ENCODE assay signal across 23 cellular contexts in genomic region chr12:1418144-1418543, GRCh38.
"Had no signal": no experiment of that assay in that cellular context is flagged by ENCODE, and none has a peak within 500 bp of the region (broad histone marks: within the 10 kb centered on the region; RNA-seq: fewer than 3 reads in every experiment).

No MANE protein-coding gene starts in this region.

- DNase-seq: activated CD4-positive, alpha-beta T cell treated with anti-CD3 and anti-CD28 coated beads for 36 hours; activated CD8-positive, alpha-beta memory T cell treated with anti-CD3 and anti-CD28 coated beads, Interleukin-2, amount 50 U/mL, for 48 hours; activated CD8-positive, alpha-beta T cell treated with anti-CD3 and anti-CD28 coated beads for 36 hours; activated T-cell treated with anti-CD3 and anti-CD28 coated beads, Interleukin-2, amount 50 U/mL, for 1 hour; aorta; caudate nucleus; Karpas-422; MV-4-11; NCI-H1092 treated with DMSO at 0.1 percent for 48 hours; NCI-H1417 treated with DMSO at 0.1 percent for 48 hours; NCI-H1694; NCI-H2029 treated with DMSO at 0.1 percent for 48 hours; NCI-H510A treated with DMSO at 0.1 percent for 48 hours; NCI-H69; Peyer's patch; Right ventricle myocardium superior; SJCRH30; SK-N-SH; T-helper 1 cell had no signal

- H3K27me3 Mint-ChIP-seq: activated CD4-positive, alpha-beta T cell treated with anti-CD3 and anti-CD28 coated beads for 36 hours; activated CD8-positive, alpha-beta T cell treated with anti-CD3 and anti-CD28 coated beads for 36 hours; activated naive CD4-positive, alpha-beta T cell treated with anti-CD3 and anti-CD28 coated beads, Interleukin-2, amount 50 U/mL, for 24 hours had no signal

- H3K36me3 ChIP-seq: Peyer's patch had no signal

- H3K4me3 ChIP-seq: breast epithelium, Peyer's patch, SJCRH30 had no signal

- H3K27me3 ChIP-seq: breast epithelium, Peyer's patch, SJCRH30 had no signal

- H3K27ac ChIP-seq: breast epithelium, Peyer's patch, RWPE1, SJCRH30, VCaP had no signal

- H3K4me3 Mint-ChIP-seq: activated CD4-positive, alpha-beta T cell treated with anti-CD3 and anti-CD28 coated beads for 36 hours; activated CD8-positive, alpha-beta T cell treated with anti-CD3 and anti-CD28 coated beads for 36 hours; activated naive CD4-positive, alpha-beta T cell treated with anti-CD3 and anti-CD28 coated beads, Interleukin-2, amount 50 U/mL, for 24 hours had no signal

- ATAC-seq: activated CD4-positive, alpha-beta T cell treated with anti-CD3 and anti-CD28 coated beads for 36 hours; activated CD8-positive, alpha-beta T cell treated with anti-CD3 and anti-CD28 coated beads for 36 hours had no signal

- H3K27ac Mint-ChIP-seq: activated CD4-positive, alpha-beta T cell treated with anti-CD3 and anti-CD28 coated beads for 36 hours; activated CD8-positive, alpha-beta T cell treated with anti-CD3 and anti-CD28 coated beads for 36 hours; activated naive CD4-positive, alpha-beta T cell treated with anti-CD3 and anti-CD28 coated beads, Interleukin-2, amount 50 U/mL, for 24 hours had no signal

- H3K4me1 ChIP-seq: breast epithelium, Peyer's patch, SJCRH30 had no signal

- H3K4me1 Mint-ChIP-seq: activated naive CD4-positive, alpha-beta T cell treated with anti-CD3 and anti-CD28 coated beads, Interleukin-2, amount 50 U/mL, for 24 hours had no signal

- H3K9me3 Mint-ChIP-seq: activated naive CD4-positive, alpha-beta T cell treated with anti-CD3 and anti-CD28 coated beads, Interleukin-2, amount 50 U/mL, for 24 hours had no signal
